17 cellular contexts compared by ENCODE assay signal in the genomic region with DNA sequence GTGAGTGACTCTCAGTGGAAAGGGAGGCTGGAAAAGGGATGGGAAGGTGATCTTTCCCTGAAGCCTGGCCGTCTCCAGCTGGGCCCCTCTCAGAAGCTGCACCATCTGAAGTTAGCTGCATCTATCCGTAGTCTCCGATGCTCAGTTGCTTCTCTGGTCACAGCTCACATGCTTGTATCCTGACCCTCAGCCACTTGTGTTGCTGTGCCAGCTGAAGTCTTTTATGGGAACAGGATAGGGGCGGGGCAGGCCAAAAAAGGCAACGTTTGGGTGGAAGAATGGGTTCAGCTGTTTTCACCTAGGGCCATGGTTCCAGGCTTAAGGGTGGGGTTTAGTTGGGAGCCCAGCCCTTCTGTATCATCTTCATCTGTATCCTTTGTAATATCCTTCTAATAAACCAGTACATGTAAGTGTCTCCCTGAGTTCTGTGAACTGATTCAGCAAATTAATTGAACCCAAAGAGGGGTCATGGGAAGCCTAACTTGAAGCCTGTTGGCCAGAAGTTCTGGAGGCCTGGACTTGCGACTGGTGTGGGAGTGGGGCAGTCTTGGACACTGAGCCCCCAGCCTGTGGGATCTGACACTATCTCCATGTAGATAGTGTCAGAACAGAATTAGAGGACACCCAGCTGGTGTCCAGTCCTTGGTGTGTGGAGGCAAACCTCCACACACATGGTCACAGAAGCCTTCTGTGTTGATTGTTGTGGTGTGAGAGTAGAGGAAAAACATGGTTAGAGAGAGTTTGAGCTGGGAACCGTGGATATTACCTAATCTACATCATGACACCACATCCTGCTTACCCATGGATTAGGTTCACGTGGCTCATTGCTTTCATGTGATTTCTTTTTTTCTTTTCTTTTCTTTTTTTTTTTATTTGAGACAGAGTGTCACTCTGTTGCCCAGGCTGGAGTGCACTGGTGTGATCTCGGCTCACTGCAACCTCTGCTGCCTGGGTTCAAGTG. TPM values are rescaled to one million over a fixed set of nuclear protein-coding genes. Genes with fewer than 3 reads are reported as not detected.
A peak's percentile ranks its signal among the peaks of the same experiment; 100 is the strongest.
DNase-seq lines count a peak whose midpoint lies in the region; ATAC-seq and TF ChIP-seq lines count a peak whose summit lies in the region.
"Had no signal": no experiment of that assay in that cellular context is flagged by ENCODE, and none has a peak within 500 bp of the region (broad histone marks: within the 10 kb centered on the region; RNA-seq: fewer than 3 reads in every experiment).

No MANE protein-coding gene starts in this region.

- no peaks in the 10 kb centered on the region for H3K9me3 Mint-ChIP-seq in activated CD4-positive, alpha-beta T cell treated with anti-CD3 and anti-CD28 coated beads for 36 hours (ENCODE audit: low read depth)
- H3K9me3 Mint-ChIP-seq in central memory CD8-positive, alpha-beta T cell = no peaks in the 10 kb centered on the region
- no peaks in the 10 kb centered on the region for H3K9me3 Mint-ChIP-seq in endodermal cell
- H3K9me3 Mint-ChIP-seq: activated T-cell treated with anti-CD3 and anti-CD28 coated beads, Interleukin-2, amount 50 U/mL, for 24 hours had no signal

- H3K4me2 ChIP-seq in osteoblast (ENCODE audit: insufficient read depth, low read length) = no peak overlapping the region
- no peak overlapping the region for H3K4me2 ChIP-seq in PC-3 (ENCODE audit: low read length)
- no peak overlapping the region for H3K4me2 ChIP-seq in MM.1S (ENCODE audit: low read depth, low read length)

- intact Hi-C loops in activated CD4-positive, alpha-beta T cell treated with anti-CD3 and anti-CD28 coated beads for 36 hours (cut with DNase I, micrococcal nuclease) = no loop called here
- intact Hi-C loops in PC-3 (cut with micrococcal nuclease) = no loop called here

- peaks cover 8% of the 10 kb centered on the region for H3K4me1 ChIP-seq in osteoblast (ENCODE audit: insufficient read depth, low read length)
- H3K4me1 ChIP-seq in PC-3 (ENCODE audit: insufficient read depth, low read length) = no peaks in the 10 kb centered on the region
- H3K4me1 ChIP-seq in endodermal cell (ENCODE audit: control insufficient read depth, insufficient read depth, low read length) = peaks cover 8% of the 10 kb centered on the region
- no peaks in the 10 kb centered on the region for H3K4me1 ChIP-seq in MM.1S (ENCODE audit: low read length)

- H3K4me3 Mint-ChIP-seq in activated CD4-positive, alpha-beta T cell treated with anti-CD3 and anti-CD28 coated beads for 36 hours = no peak overlapping the region
- H3K4me3 Mint-ChIP-seq in central memory CD8-positive, alpha-beta T cell = no peak overlapping the region
- H3K4me3 Mint-ChIP-seq in endodermal cell = no peak overlapping the region
- H3K4me3 Mint-ChIP-seq: activated T-cell treated with anti-CD3 and anti-CD28 coated beads, Interleukin-2, amount 50 U/mL, for 24 hours had no signal

- H3K27ac ChIP-seq in osteoblast (ENCODE audit: low read depth, low read length) = no peak overlapping the region
- no peak overlapping the region for H3K27ac ChIP-seq in PC-3 (ENCODE audit: low read length)
- no peak overlapping the region for H3K27ac ChIP-seq in endodermal cell (ENCODE audit: low read depth, low read length)
- H3K27ac ChIP-seq in MM.1S (ENCODE audit: low read length) = no peak overlapping the region
- H3K27ac ChIP-seq: WERI-Rb-1 had no signal

- H3K9me3 ChIP-seq in osteoblast (ENCODE audit: low read depth, low read length) = no peaks in the 10 kb centered on the region
- H3K9me3 ChIP-seq in PC-3 (ENCODE audit: low read length) = no peaks in the 10 kb centered on the region
- no peaks in the 10 kb centered on the region for H3K9me3 ChIP-seq in endodermal cell (ENCODE audit: control insufficient read depth, low read length)
- no peaks in the 10 kb centered on the region for H3K9me3 ChIP-seq in MM.1S (replicated peaks; ENCODE audit: insufficient read depth, low read length)

- peak overlapping the region; percentile 52 for H3K27ac Mint-ChIP-seq in activated CD4-positive, alpha-beta T cell treated with anti-CD3 and anti-CD28 coated beads for 36 hours
- H3K27ac Mint-ChIP-seq in central memory CD8-positive, alpha-beta T cell (ENCODE audit: low read depth) = no peak overlapping the region
- H3K27ac Mint-ChIP-seq in endodermal cell = no peak overlapping the region
- H3K27ac Mint-ChIP-seq: activated T-cell treated with anti-CD3 and anti-CD28 coated beads, Interleukin-2, amount 50 U/mL, for 24 hours had no signal

- WGBS in endodermal cell (ENCODE audit: insufficient coverage in 1 of 2, insufficient read length in 1 of 2), 2 experiments = 92% methylated on average over 5 to 9 of the region's 9 CpGs

- CTCF ChIA-PET in activated CD4-positive, alpha-beta T cell treated with anti-CD3 and anti-CD28 coated beads for 36 hours (lab: Charles Lee) = interaction anchor here (3.6 kb wide), 1 partner anchor 33 kb away, joined by 18 read pairs; no protein-coding TSS in a partner anchor
- CTCF ChIA-PET in PC-3 (lab: Charles Lee) = no interaction called here

- no peak overlapping the region for H3K4me3 ChIP-seq in osteoblast (ENCODE audit: insufficient read depth, low read length)
- no peak overlapping the region for H3K4me3 ChIP-seq in PC-3 (ENCODE audit: low read length)
- no peak overlapping the region for H3K4me3 ChIP-seq in endodermal cell (ENCODE audit: low read length)
- no peak overlapping the region for H3K4me3 ChIP-seq in MM.1S (ENCODE audit: low read length)
- H3K4me3 ChIP-seq: skin epidermis had no signal

- TF ChIP-seq CTCF in osteoblast (IDR thresholded peaks at IDR 0.05; ENCODE audit: extremely low read depth, low read depth, low read length) = no peak
- no peak for TF ChIP-seq CTCF in PC-3 (conservative IDR thresholded peaks at IDR 0.05; ENCODE audit: low read depth, low read length)
- no peak for TF ChIP-seq CTCF in endodermal cell (conservative IDR thresholded peaks at IDR 0.05)
- no peak for TF ChIP-seq CTCF in MM.1S (IDR thresholded peaks at IDR 0.05; ENCODE audit: low read length)

- ATAC-seq in activated CD4-positive, alpha-beta T cell treated with anti-CD3 and anti-CD28 coated beads for 36 hours = peak; percentile 67
- peak; percentile 43 for ATAC-seq in central memory CD8-positive, alpha-beta T cell (replicated peaks; ENCODE audit: extremely low read depth, poor library complexity, severe bottlenecking)
- ATAC-seq in PC-3 = no peak

- H4K20me1 ChIP-seq in osteoblast (ENCODE audit: insufficient read depth, low read length) (no peaks in the 10 kb centered on the region), PC-3 (ENCODE audit: low read length) (no peaks in the 10 kb centered on the region), MM.1S (ENCODE audit: insufficient read depth, low read length) (no peaks in the 10 kb centered on the region)

- peaks cover 30% of the 10 kb centered on the region for H3K4me1 Mint-ChIP-seq in activated CD4-positive, alpha-beta T cell treated with anti-CD3 and anti-CD28 coated beads for 36 hours
- no peaks in the 10 kb centered on the region for H3K4me1 Mint-ChIP-seq in central memory CD8-positive, alpha-beta T cell
- peaks cover 26% of the 10 kb centered on the region for H3K4me1 Mint-ChIP-seq in endodermal cell

- H3K9ac ChIP-seq in PC-3 (ENCODE audit: low read length) = no peak overlapping the region
- no peak overlapping the region for H3K9ac ChIP-seq in endodermal cell (ENCODE audit: extremely low read depth, low read length, poor library complexity, severe bottlenecking)
- H3K9ac ChIP-seq in MM.1S (ENCODE audit: low read length) = no peak overlapping the region

- H3K27me3 ChIP-seq in osteoblast (ENCODE audit: insufficient read depth, low read length) (no peaks in the 10 kb centered on the region), PC-3 (ENCODE audit: low read length) (no peaks in the 10 kb centered on the region), endodermal cell (ENCODE audit: control insufficient read depth, insufficient read depth, low read length, poor library complexity, severe bottlenecking) (no peaks in the 10 kb centered on the region), MM.1S (replicated peaks; ENCODE audit: insufficient read depth, low read length) (no peaks in the 10 kb centered on the region)

- no peaks in the 10 kb centered on the region for H3K79me2 ChIP-seq in osteoblast (ENCODE audit: insufficient read depth, low read length)
- H3K79me2 ChIP-seq in PC-3 (ENCODE audit: low read length) = no peaks in the 10 kb centered on the region
- H3K79me2 ChIP-seq in MM.1S (ENCODE audit: low read length) = no peaks in the 10 kb centered on the region

- DNase-seq in activated CD4-positive, alpha-beta T cell treated with anti-CD3 and anti-CD28 coated beads for 36 hours = no peak
- DNase-seq in activated CD4-positive, alpha-beta T cell treated with anti-CD3 and anti-CD28 coated beads, Interleukin-2, amount 50 U/mL, for 48 hours = no peak
- DNase-seq in M059J (ENCODE audit: low read depth) (peak; percentile 30), osteoblast (ENCODE audit: insufficient read length, low spot score, missing footprints) (no peak), PC-3 (no peak), endodermal cell (no peak), MM.1S (no peak)
- no peak for DNase-seq in central memory CD8-positive, alpha-beta T cell (ENCODE audit: low spot score in 2 of 2)
- DNase-seq: activated T-cell treated with anti-CD3 and anti-CD28 coated beads, Interleukin-2, amount 50 U/mL, for 24 hours; cerebellar nuclear complex; NCI-H1417; NCI-H526; SHP77 treated with DMSO at 0.1 percent for 48 hours; trophoblast cell; WERI-Rb-1 had no signal

- H3F3A ChIP-seq in PC-3 (ENCODE audit: low read length, unreplicated experiment) (no peaks in the 10 kb centered on the region), MM.1S (ENCODE audit: insufficient read depth, low read length) (no peaks in the 10 kb centered on the region)

- no peaks in the 10 kb centered on the region for H3K27me3 Mint-ChIP-seq in activated CD4-positive, alpha-beta T cell treated with anti-CD3 and anti-CD28 coated beads for 36 hours
- H3K27me3 Mint-ChIP-seq in central memory CD8-positive, alpha-beta T cell = no peaks in the 10 kb centered on the region
- H3K27me3 Mint-ChIP-seq in endodermal cell (ENCODE audit: insufficient read depth) = peaks cover 3% of the 10 kb centered on the region
- H3K27me3 Mint-ChIP-seq: activated T-cell treated with anti-CD3 and anti-CD28 coated beads, Interleukin-2, amount 50 U/mL, for 24 hours had no signal

- no peaks in the 10 kb centered on the region for H3K36me3 Mint-ChIP-seq in activated CD4-positive, alpha-beta T cell treated with anti-CD3 and anti-CD28 coated beads for 36 hours (ENCODE audit: low read depth)
- H3K36me3 Mint-ChIP-seq in central memory CD8-positive, alpha-beta T cell (ENCODE audit: insufficient read depth) = no peaks in the 10 kb centered on the region
- no peaks in the 10 kb centered on the region for H3K36me3 Mint-ChIP-seq in endodermal cell (ENCODE audit: low read depth)

- H3K9me2 ChIP-seq in PC-3 (replicated peaks; ENCODE audit: low read length) (no peaks in the 10 kb centered on the region), MM.1S (replicated peaks; ENCODE audit: insufficient read depth, low read length) (no peaks in the 10 kb centered on the region)

- H3K36me3 ChIP-seq in osteoblast (ENCODE audit: insufficient read depth, low read length) (no peaks in the 10 kb centered on the region), PC-3 (ENCODE audit: low read depth, low read length) (no peaks in the 10 kb centered on the region), endodermal cell (ENCODE audit: control insufficient read depth, insufficient read depth, low read length) (no peaks in the 10 kb centered on the region), MM.1S (replicated peaks; ENCODE audit: insufficient read depth, low read length) (no peaks in the 10 kb centered on the region)
- H3K36me3 ChIP-seq: WERI-Rb-1 had no signal

- H2AFZ ChIP-seq in osteoblast (ENCODE audit: low read length) (peak overlapping the region; percentile 22), PC-3 (ENCODE audit: low read length) (no peak overlapping the region), MM.1S (ENCODE audit: low read length) (no peak overlapping the region)

- BruUV-seq in PC-3 (replicated peaks; lab: Mats Ljungman, UMichigan) = no TSS peak

- POLR2A ChIA-PET in activated CD4-positive, alpha-beta T cell treated with anti-CD3 and anti-CD28 coated beads for 36 hours (lab: Charles Lee) = no interaction called here
- POLR2A ChIA-PET in PC-3 (lab: Charles Lee; ENCODE audit: unreplicated experiment) = no interaction called here

RNA-seq across cellular contexts. Expression of gene FBXO47, which starts 49.3 kb away (rescaled TPM):
- under 1 TPM; 0.11 to 0.16 TPM for total RNA-seq in activated CD4-positive, alpha-beta T cell treated with anti-CD3 and anti-CD28 coated beads for 36 hours
- total RNA-seq in M059J (2014; rRNA removed; shearing (Covaris generic)) = not detected in 2 replicates
- not detected in 2 replicates for total RNA-seq in osteoblast
- total RNA-seq in PC-3 (2014; rRNA removed) = not detected in 2 replicates
- total RNA-seq in endodermal cell = not detected
- not detected for polyA plus RNA-seq in endodermal cell (2013, experiment 1 of 2)
- polyA plus RNA-seq in endodermal cell (2013, experiment 2 of 2) = not detected
- total RNA-seq: A172 had no signal
